Comparison of ENCODE assay signal across 8 cellular contexts in genomic region chr4:132838244-132838643, GRCh38.
"Had no signal": no experiment of that assay in that cellular context is flagged by ENCODE, and none has a peak within 500 bp of the region (broad histone marks: within the 10 kb centered on the region; RNA-seq: fewer than 3 reads in every experiment).

No MANE protein-coding gene starts in this region.

- H3K27ac ChIP-seq: HL-60 had no signal

- ATAC-seq: HepG2, K562 had no signal

- H3K4me3 ChIP-seq: K562 had no signal

- H3K27me3 Mint-ChIP-seq: IgD-negative memory B cell had no signal

- H3K36me3 Mint-ChIP-seq: IgD-negative memory B cell had no signal

- H3K4me1 Mint-ChIP-seq: IgD-negative memory B cell had no signal

- FAIRE-seq: HepG2, HTR-8/SVneo, K562 had no signal

- H3K27ac Mint-ChIP-seq: IgD-negative memory B cell had no signal

- DNase-seq: IMR-90, KBM-7, KG1 had no signal
